ENCODE assay signal across 1 cellular context in the genomic region with DNA sequence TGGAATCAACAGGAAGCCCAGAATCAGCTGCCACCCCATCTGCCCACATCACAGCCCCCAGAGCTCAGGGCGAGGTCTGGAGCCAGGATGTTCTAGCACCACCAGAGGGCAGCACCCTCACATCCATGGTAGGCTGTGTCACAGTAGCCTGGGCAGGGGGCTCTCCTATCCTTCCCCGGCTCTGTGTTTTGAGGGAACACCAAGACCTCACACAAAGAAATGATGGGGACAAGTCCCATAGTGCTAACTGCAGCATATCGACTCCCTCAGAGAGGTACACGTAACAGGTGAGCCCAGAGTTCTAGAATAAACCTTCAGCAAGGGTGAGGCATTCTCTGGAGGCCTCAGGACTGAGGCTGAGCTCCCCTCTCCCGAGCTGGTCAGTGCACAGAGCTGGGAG.
TF ChIP-seq lines count a peak whose summit lies in the region.

No MANE protein-coding gene starts in this region.

TF ChIP-seq in GM12878, 131 proteins besides CTCF, POLR2A, EP300 and RAD21 (continued from another document):
- TF ChIP-seq, protein P1, sequence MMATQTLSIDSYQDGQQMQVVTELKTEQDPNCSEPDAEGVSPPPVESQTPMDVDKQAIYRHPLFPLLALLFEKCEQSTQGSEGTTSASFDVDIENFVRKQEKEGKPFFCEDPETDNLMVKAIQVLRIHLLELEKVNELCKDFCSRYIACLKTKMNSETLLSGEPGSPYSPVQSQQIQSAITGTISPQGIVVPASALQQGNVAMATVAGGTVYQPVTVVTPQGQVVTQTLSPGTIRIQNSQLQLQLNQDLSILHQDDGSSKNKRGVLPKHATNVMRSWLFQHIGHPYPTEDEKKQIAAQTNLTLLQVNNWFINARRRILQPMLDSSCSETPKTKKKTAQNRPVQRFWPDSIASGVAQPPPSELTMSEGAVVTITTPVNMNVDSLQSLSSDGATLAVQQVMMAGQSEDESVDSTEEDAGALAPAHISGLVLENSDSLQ (IDR thresholded peaks at IDR 0.05), result no peak
- TF ChIP-seq LARP7 (IDR thresholded peaks at IDR 0.05) (0 out of 2 replicates have a peak, but pooled peaks have one; percentile 40), SMC3 (IDR thresholded peaks at IDR 0.05; ENCODE audit: borderline replicate concordance, low read length) (peak; percentile 97), IKZF2 (IDR thresholded peaks at IDR 0.05) (no peak), RELA (IDR thresholded peaks at IDR 0.05; ENCODE audit: borderline replicate concordance, partially characterized antibody) (peak; percentile 73), SREBF2 (IDR thresholded peaks at IDR 0.05; ENCODE audit: low read length) (no peak)
- TF ChIP-seq, protein P2, sequence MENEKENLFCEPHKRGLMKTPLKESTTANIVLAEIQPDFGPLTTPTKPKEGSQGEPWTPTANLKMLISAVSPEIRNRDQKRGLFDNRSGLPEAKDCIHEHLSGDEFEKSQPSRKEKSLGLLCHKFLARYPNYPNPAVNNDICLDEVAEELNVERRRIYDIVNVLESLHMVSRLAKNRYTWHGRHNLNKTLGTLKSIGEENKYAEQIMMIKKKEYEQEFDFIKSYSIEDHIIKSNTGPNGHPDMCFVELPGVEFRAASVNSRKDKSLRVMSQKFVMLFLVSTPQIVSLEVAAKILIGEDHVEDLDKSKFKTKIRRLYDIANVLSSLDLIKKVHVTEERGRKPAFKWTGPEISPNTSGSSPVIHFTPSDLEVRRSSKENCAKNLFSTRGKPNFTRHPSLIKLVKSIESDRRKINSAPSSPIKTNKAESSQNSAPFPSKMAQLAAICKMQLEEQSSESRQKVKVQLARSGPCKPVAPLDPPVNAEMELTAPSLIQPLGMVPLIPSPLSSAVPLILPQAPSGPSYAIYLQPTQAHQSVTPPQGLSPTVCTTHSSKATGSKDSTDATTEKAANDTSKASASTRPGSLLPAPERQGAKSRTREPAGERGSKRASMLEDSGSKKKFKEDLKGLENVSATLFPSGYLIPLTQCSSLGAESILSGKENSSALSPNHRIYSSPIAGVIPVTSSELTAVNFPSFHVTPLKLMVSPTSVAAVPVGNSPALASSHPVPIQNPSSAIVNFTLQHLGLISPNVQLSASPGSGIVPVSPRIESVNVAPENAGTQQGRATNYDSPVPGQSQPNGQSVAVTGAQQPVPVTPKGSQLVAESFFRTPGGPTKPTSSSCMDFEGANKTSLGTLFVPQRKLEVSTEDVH (IDR thresholded peaks at IDR 0.05; ENCODE audit: low read depth, partially characterized antibody), result no peak
- TF ChIP-seq, protein P3, sequence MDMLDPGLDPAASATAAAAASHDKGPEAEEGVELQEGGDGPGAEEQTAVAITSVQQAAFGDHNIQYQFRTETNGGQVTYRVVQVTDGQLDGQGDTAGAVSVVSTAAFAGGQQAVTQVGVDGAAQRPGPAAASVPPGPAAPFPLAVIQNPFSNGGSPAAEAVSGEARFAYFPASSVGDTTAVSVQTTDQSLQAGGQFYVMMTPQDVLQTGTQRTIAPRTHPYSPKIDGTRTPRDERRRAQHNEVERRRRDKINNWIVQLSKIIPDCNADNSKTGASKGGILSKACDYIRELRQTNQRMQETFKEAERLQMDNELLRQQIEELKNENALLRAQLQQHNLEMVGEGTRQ (IDR thresholded peaks at IDR 0.05; ENCODE audit: borderline replicate concordance, low read depth, low read length), result no peak
- TF ChIP-seq, protein P4, sequence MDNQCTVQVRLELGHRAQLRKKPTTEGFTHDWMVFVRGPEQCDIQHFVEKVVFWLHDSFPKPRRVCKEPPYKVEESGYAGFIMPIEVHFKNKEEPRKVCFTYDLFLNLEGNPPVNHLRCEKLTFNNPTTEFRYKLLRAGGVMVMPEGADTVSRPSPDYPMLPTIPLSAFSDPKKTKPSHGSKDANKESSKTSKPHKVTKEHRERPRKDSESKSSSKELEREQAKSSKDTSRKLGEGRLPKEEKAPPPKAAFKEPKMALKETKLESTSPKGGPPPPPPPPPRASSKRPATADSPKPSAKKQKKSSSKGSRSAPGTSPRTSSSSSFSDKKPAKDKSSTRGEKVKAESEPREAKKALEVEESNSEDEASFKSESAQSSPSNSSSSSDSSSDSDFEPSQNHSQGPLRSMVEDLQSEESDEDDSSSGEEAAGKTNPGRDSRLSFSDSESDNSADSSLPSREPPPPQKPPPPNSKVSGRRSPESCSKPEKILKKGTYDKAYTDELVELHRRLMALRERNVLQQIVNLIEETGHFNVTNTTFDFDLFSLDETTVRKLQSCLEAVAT (IDR thresholded peaks at IDR 0.05), result no peak
- TF ChIP-seq, protein P5, sequence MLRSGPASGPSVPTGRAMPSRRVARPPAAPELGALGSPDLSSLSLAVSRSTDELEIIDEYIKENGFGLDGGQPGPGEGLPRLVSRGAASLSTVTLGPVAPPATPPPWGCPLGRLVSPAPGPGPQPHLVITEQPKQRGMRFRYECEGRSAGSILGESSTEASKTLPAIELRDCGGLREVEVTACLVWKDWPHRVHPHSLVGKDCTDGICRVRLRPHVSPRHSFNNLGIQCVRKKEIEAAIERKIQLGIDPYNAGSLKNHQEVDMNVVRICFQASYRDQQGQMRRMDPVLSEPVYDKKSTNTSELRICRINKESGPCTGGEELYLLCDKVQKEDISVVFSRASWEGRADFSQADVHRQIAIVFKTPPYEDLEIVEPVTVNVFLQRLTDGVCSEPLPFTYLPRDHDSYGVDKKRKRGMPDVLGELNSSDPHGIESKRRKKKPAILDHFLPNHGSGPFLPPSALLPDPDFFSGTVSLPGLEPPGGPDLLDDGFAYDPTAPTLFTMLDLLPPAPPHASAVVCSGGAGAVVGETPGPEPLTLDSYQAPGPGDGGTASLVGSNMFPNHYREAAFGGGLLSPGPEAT (IDR thresholded peaks at IDR 0.05; ENCODE audit: low read depth), result no peak
